Comparison of ENCODE assay signal across 17 cellular contexts in genomic region chr18:47996091-47996541, GRCh38.
A peak's percentile ranks its signal among the peaks of the same experiment; 100 is the strongest.
DNase-seq lines count a peak whose midpoint lies in the region.
"Had no signal": no experiment of that assay in that cellular context is flagged by ENCODE, and none has a peak within 500 bp of the region (broad histone marks: within the 10 kb centered on the region; RNA-seq: fewer than 3 reads in every experiment).

No MANE protein-coding gene starts in this region.

- peak; percentile 74 to 90 for DNase-seq in HAP-1 (ENCODE audit: low spot score in 2 of 2)
- peak; percentile 80 for DNase-seq in NCI-H2171 treated with DMSO at 0.1 percent for 48 hours (lab: John Stamatoyannopoulos, UW)
- peak; percentile 64 for DNase-seq in ecto neural progenitor cell (ENCODE audit: low spot score)
- DNase-seq in renal cortical epithelial cell (ENCODE audit: low read depth), result peak; percentile 23
- no peak for DNase-seq in AML-193 (lab: John Stamatoyannopoulos, UW)
- DNase-seq in mucosa of gallbladder (ENCODE audit: low spot score), result no peak
- no peak for DNase-seq in SIG-M5 (lab: John Stamatoyannopoulos, UW)
- DNase-seq in SW480 (ENCODE audit: low spot score), result no peak
- DNase-seq: activated CD4-positive, alpha-beta T cell treated with anti-CD3 and anti-CD28 coated beads, Interleukin-2, amount 10 ng/mL, durations not matched to agents 7 days and 5 days; activated T-cell treated with anti-CD3 and anti-CD28 coated beads, Interleukin-2, amount 50 U/mL, for 72 hours; CD4-positive, alpha-beta memory T cell; erythroblast; hippocampal formation; left colon; SHP77 treated with DMSO at 0.1 percent for 48 hours; T-helper 9 cell had no signal

- no peaks in the 10 kb centered on the region for H3K36me3 ChIP-seq in HAP-1 (replicated peaks)

- in situ Hi-C loops in HAP-1 (cut with MboI; ENCODE audit: low sequenced_read_pairs), result no loop called here

- no peaks in the 10 kb centered on the region; the same call in 1 of the 2 replicates for H3K9me3 ChIP-seq in HAP-1

- no peaks in the 10 kb centered on the region for H3K27me3 ChIP-seq in HAP-1 (ENCODE audit: low read depth)

- no peak overlapping the region for H3K4me3 ChIP-seq in HAP-1
- H3K4me3 ChIP-seq: K562 had no signal

- H3K4me1 ChIP-seq in HAP-1, result peaks cover 9% of the 10 kb centered on the region

Comparison
In these comparisons a context has a peak if more than half of its experiments do, and no peak if none do; other contexts are left out.
1. DNase-seq: peak in HAP-1 (2 of 2), NCI-H2171 treated with DMSO at 0.1 percent for 48 hours (single experiment), ecto neural progenitor cell (single experiment) and renal cortical epithelial cell (single experiment); none in AML-193 (0 of 2), mucosa of gallbladder (single experiment), SIG-M5 (single experiment) and SW480 (single experiment).